Comparison of ENCODE assay signal across 1 cellular context in the genomic region with DNA sequence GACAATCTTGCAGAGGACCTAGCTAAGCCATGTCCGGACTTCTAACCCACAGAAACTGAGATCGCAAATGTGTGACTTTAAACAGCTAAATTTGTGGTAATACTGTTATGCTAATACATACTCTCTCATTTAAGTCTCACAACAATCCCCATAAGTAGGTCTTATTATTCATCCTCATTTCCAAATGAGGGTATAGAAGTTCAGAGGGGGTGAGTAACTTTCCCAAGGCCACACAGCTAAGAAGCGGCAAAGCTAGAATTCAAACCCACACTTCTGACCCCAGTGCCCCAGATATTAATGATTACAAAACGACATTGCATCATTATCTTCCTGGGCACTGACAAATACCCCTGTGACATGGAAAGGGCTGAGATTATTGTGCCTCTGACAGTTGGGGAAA.
TF ChIP-seq lines count a peak whose summit lies in the region.

No MANE protein-coding gene starts in this region.

TF ChIP-seq in HepG2, 621 proteins besides CTCF, POLR2A, EP300 and RAD21 (continued from another document):
- no peak for TF ChIP-seq HMGA1 (CRISPR knock-in tag; conservative IDR thresholded peaks at IDR 0.05)
- no peak for TF ChIP-seq RXRB (CRISPR knock-in tag; IDR thresholded peaks at IDR 0.05; ENCODE audit: borderline replicate concordance)
- no peak for TF ChIP-seq ZFX (CRISPR knock-in tag; IDR thresholded peaks at IDR 0.05; ENCODE audit: low read depth)
- TF ChIP-seq GFI1 (CRISPR knock-in tag; IDR thresholded peaks at IDR 0.05; ENCODE audit: borderline replicate concordance): no peak
